ENCODE assay signal across 24 cellular contexts in genomic region chr15:61853195-61853594, GRCh38.
DNase-seq lines count a peak whose midpoint lies in the region; ATAC-seq, FAIRE-seq and TF ChIP-seq lines count a peak whose summit lies in the region.
"Had no signal": no experiment of that assay in that cellular context is flagged by ENCODE, and none has a peak within 500 bp of the region (broad histone marks: within the 10 kb centered on the region; RNA-seq: fewer than 3 reads in every experiment).

No MANE protein-coding gene starts in this region.

- FAIRE-seq in A549 (lab: Jason Lieb, UNC): no peak
- FAIRE-seq in small intestine (lab: Jason Lieb, UNC): peak; percentile 81
- FAIRE-seq: D721Med, GM12878, GM19239, H1 had no signal

- no peak for TF ChIP-seq EP300 in A549 (IDR thresholded peaks at IDR 0.05)
- TF ChIP-seq EP300 in tibial nerve (IDR thresholded peaks at IDR 0.05): no peak

- BruUV-seq in Caco-2 (replicated peaks; lab: Mats Ljungman, UMichigan) (TSS peak; percentile 29), Panc1 (replicated peaks; lab: Mats Ljungman, UMichigan) (TSS peak; percentile 62)

- H3K27me3 ChIP-seq in Caco-2 (replicated peaks; ENCODE audit: control insufficient read depth, insufficient read depth, low read length) (no peaks in the 10 kb centered on the region), Panc1 (ENCODE audit: control insufficient read depth, insufficient read depth, low read length) (no peaks in the 10 kb centered on the region), small intestine (ENCODE audit: control insufficient read depth in 2 of 2, insufficient read depth in 2 of 2, low read length in 2 of 2) (no peaks in the 10 kb centered on the region), heart right ventricle (no peaks in the 10 kb centered on the region), tibial nerve (no peaks in the 10 kb centered on the region)
- H3K27me3 ChIP-seq: BLaER1 had no signal

- POLR2A ChIA-PET in A549 (lab: Yijun Ruan, JAX) (no interaction called here), Caco-2 (lab: Charles Lee) (no interaction called here), Panc1 (lab: Charles Lee) (no interaction called here)

- H3K4me3 ChIP-seq in A549: no peak overlapping the region
- no peak overlapping the region for H3K4me3 ChIP-seq in Caco-2 (ENCODE audit: low read depth, low read length)
- H3K4me3 ChIP-seq in Panc1 (ENCODE audit: low read depth in 2 of 2, low read length in 2 of 2): no peak overlapping the region
- H3K4me3 ChIP-seq in small intestine (ENCODE audit: low read depth in 1 of 2, low read length in 2 of 2): no peak overlapping the region
- no peak overlapping the region for H3K4me3 ChIP-seq in heart right ventricle
- no peak overlapping the region for H3K4me3 ChIP-seq in tibial nerve
- H3K4me3 ChIP-seq: BLaER1, GM12878, GM23248 had no signal

- TF ChIP-seq POLR2A in A549 (IDR thresholded peaks at IDR 0.05; ENCODE audit: low read length) (no peak), tibial nerve (IDR thresholded peaks at IDR 0.05) (no peak)

- H3K9me3 Mint-ChIP-seq in Caco-2 (ENCODE audit: unreplicated experiment): no peaks in the 10 kb centered on the region
- H3K9me3 Mint-ChIP-seq: CD4-positive, CD25-positive, alpha-beta regulatory T cell; CD8-positive, alpha-beta T cell had no signal

- no peak overlapping the region for H3K27ac ChIP-seq in A549
- H3K27ac ChIP-seq in Panc1 (ENCODE audit: low read length): no peak overlapping the region
- no peak overlapping the region for H3K27ac ChIP-seq in small intestine (ENCODE audit: low read depth in 1 of 2, low read length in 1 of 2)
- H3K27ac ChIP-seq in heart right ventricle: no peak overlapping the region
- H3K27ac ChIP-seq in tibial nerve: no peak overlapping the region
- H3K27ac ChIP-seq: BLaER1, C4-2B, GM23248 had no signal

- in situ Hi-C loops in Panc1 (cut with HindIII; ENCODE audit: low pct_unique_long_range_greater_than_20kb, low sequenced_read_pairs): no loop called here

- no peak for TF ChIP-seq CTCF in A549 (IDR thresholded peaks at IDR 0.05)
- no peak for TF ChIP-seq CTCF in Caco-2 (IDR thresholded peaks at IDR 0.05; ENCODE audit: insufficient read depth in 1 of 2, low read depth in 1 of 2, low read length in 1 of 2, severe bottlenecking in 1 of 2, unreplicated experiment in 1 of 2)
- TF ChIP-seq CTCF in Panc1 (IDR thresholded peaks at IDR 0.05): no peak
- TF ChIP-seq CTCF in heart right ventricle (IDR thresholded peaks at IDR 0.05): no peak
- no peak for TF ChIP-seq CTCF in tibial nerve (IDR thresholded peaks at IDR 0.05)

- no peak for DNase-seq in A549 (ENCODE audit: low read depth in 1 of 2, low spot score in 1 of 2)
- no peak for DNase-seq in Caco-2
- DNase-seq in Panc1 (ENCODE audit: low read depth, low spot score): no peak
- no peak for DNase-seq in small intestine
- no peak for DNase-seq in activated CD4-positive, CD25-positive, alpha-beta regulatory T cell treated with anti-CD3 and anti-CD28 coated beads, Interleukin-2, amount 50 U/mL, for 72 hours
- DNase-seq in heart right ventricle: no peak
- DNase-seq in tibial nerve (ENCODE audit: low spot score in 2 of 2): no peak
- DNase-seq: 8988T; CD4-positive, CD25-positive, alpha-beta regulatory T cell; CD8-positive, alpha-beta T cell; DMS 273 treated with DMSO at 0.1 percent for 48 hours; DMS79; EL; GDM1; GM23248; H7; HCEC 1CT had no signal

- no peak for ATAC-seq in A549
- no peak for ATAC-seq in Panc1
- ATAC-seq in heart right ventricle: no peak
- ATAC-seq: CD8-positive, alpha-beta T cell; GM12878 had no signal

- H3K4me1 ChIP-seq in A549 (no peaks in the 10 kb centered on the region), Caco-2 (no peaks in the 10 kb centered on the region), Panc1 (ENCODE audit: control insufficient read depth, insufficient read depth, low read length) (no peaks in the 10 kb centered on the region), small intestine (ENCODE audit: control insufficient read depth in 2 of 2, insufficient read depth in 1 of 2, low read depth in 1 of 2, low read length in 1 of 2) (no peaks in the 10 kb centered on the region), heart right ventricle (peaks cover 0 to 16% (median 5%) of the 10 kb centered on the region in 9 donors), tibial nerve (no peaks in the 10 kb centered on the region)

- H3K27ac Mint-ChIP-seq in Caco-2 (ENCODE audit: unreplicated experiment): no peak overlapping the region
- H3K27ac Mint-ChIP-seq: B cell; CD4-positive, CD25-positive, alpha-beta regulatory T cell; CD8-positive, alpha-beta T cell had no signal

- H3K4me1 Mint-ChIP-seq in Caco-2 (ENCODE audit: low read depth, unreplicated experiment): no peaks in the 10 kb centered on the region

- no peak overlapping the region for H3K4me3 Mint-ChIP-seq in Caco-2 (ENCODE audit: unreplicated experiment)
- H3K4me3 Mint-ChIP-seq: B cell; CD4-positive, CD25-positive, alpha-beta regulatory T cell; CD8-positive, alpha-beta T cell had no signal

- no peak for TF ChIP-seq RAD21 in A549 (conservative IDR thresholded peaks at IDR 0.05 in 1 of 2, IDR thresholded peaks at IDR 0.05 in 1 of 2)

- CTCF ChIA-PET in A549 (lab: Yijun Ruan, JAX): interaction anchor here (2.4 kb wide), 1 partner anchor 19 kb away, joined by 15 read pairs; no protein-coding TSS in a partner anchor
- CTCF ChIA-PET in Caco-2 (lab: Charles Lee): no interaction called here
- CTCF ChIA-PET in Panc1 (lab: Charles Lee): no interaction called here

- intact Hi-C loops in Caco-2 (cut with micrococcal nuclease; ENCODE audit: unreplicated experiment): no loop called here
- intact Hi-C loops in Panc1 (cut with micrococcal nuclease; ENCODE audit: unreplicated experiment): no loop called here
- intact Hi-C loops in heart right ventricle (cut with DNase I): no loop called here

- H3K9me3 ChIP-seq in A549 (no peaks in the 10 kb centered on the region), Caco-2 (no peaks in the 10 kb centered on the region), Panc1 (ENCODE audit: control insufficient read depth, insufficient read depth, low read depth, low read length) (no peaks in the 10 kb centered on the region), small intestine (ENCODE audit: control insufficient read depth, low read depth) (no peaks in the 10 kb centered on the region), heart right ventricle (no peaks in the 10 kb centered on the region), tibial nerve (no peaks in the 10 kb centered on the region)
- H3K9me3 ChIP-seq: BLaER1 had no signal

- no peak overlapping the region for H3K4me2 ChIP-seq in A549
- H3K4me2 ChIP-seq: BLaER1 had no signal

- H3K36me3 Mint-ChIP-seq in Caco-2 (ENCODE audit: insufficient read depth, unreplicated experiment): peaks cover 5% of the 10 kb centered on the region

- H3K27me3 Mint-ChIP-seq in Caco-2 (ENCODE audit: insufficient read depth, unreplicated experiment): no peaks in the 10 kb centered on the region
- H3K27me3 Mint-ChIP-seq: B cell; CD4-positive, CD25-positive, alpha-beta regulatory T cell had no signal

- 93% methylated on average over 1 of the region's 1 CpG for WGBS in A549 (ENCODE audit: missing lambda C conversion rate)
- 91 to 96% (median 93%) methylated on average over 1 of the region's 1 CpG for WGBS in small intestine, 3 donors
- WGBS in heart right ventricle, 2 donors: 94 to 98% methylated on average over 1 of the region's 1 CpG
- WGBS in tibial nerve, 2 donors: 91 to 92% methylated on average over 1 of the region's 1 CpG

- H3K36me3 ChIP-seq in Caco-2 (ENCODE audit: control insufficient read depth, insufficient read depth, low read length) (no peaks in the 10 kb centered on the region), Panc1 (ENCODE audit: control insufficient read depth, insufficient read depth, low read length) (no peaks in the 10 kb centered on the region), small intestine (ENCODE audit: control insufficient read depth in 2 of 2, insufficient read depth in 2 of 2, low read length in 2 of 2) (peaks cover 0 to 5% of the 10 kb centered on the region in 2 donors), heart right ventricle (peaks cover 0 to 49% (median 18%) of the 10 kb centered on the region in 9 donors), tibial nerve (peaks cover 0 to 41% (median 0%) of the 10 kb centered on the region in 3 donors)

TF ChIP-seq in A549, 52 proteins besides CTCF, POLR2A, EP300 and RAD21:
- TF ChIP-seq MAFK (IDR thresholded peaks at IDR 0.05; ENCODE audit: partially characterized antibody): peak; percentile 80
- no peak for TF ChIP-seq CEBPB (IDR thresholded peaks at IDR 0.05)
TF ChIP-seq in A549: peak in this region for 1.
